Comparison of ENCODE assay signal across 29 cellular contexts in genomic region chr13:101711307-101712025, GRCh38.
"Had no signal": no experiment of that assay in that cellular context is flagged by ENCODE, and none has a peak within 500 bp of the region (broad histone marks: within the 10 kb centered on the region; RNA-seq: fewer than 3 reads in every experiment).

No MANE protein-coding gene starts in this region.

- H2AFZ ChIP-seq: neural progenitor cell had no signal

- FAIRE-seq: colon, frontal cortex, islet of Langerhans had no signal

- H3K4me2 ChIP-seq: neural progenitor cell, smooth muscle cell had no signal

- H3K27ac ChIP-seq: breast epithelium, epithelial cell of prostate, esophagus squamous epithelium, left lung, neural progenitor cell, sigmoid colon, suprapubic skin, tibial nerve had no signal

- DNase-seq: activated CD4-positive, alpha-beta T cell treated with anti-CD3 and anti-CD28 coated beads for 36 hours; activated CD4-positive, CD25-positive, alpha-beta regulatory T cell; activated CD8-positive, alpha-beta memory T cell treated with anti-CD3 and anti-CD28 coated beads, Interleukin-2, amount 10 ng/mL, durations not matched to agents 7 days and 5 days; activated CD8-positive, alpha-beta T cell treated with anti-CD3 and anti-CD28 coated beads, Interleukin-2, amount 10 ng/mL, durations not matched to agents 7 days and 5 days; activated T-cell treated with anti-CD3 and anti-CD28 coated beads, Interleukin-2, amount 50 U/mL, for 48 hours; dermis blood vessel endothelial cell; effector CD4-positive, alpha-beta T cell; esophagus squamous epithelium; left lung; naive thymus-derived CD8-positive, alpha-beta T cell; occipital lobe; sigmoid colon; stimulated activated CD4-positive, alpha-beta T cell treated with anti-CD3 and anti-CD28 coated beads, Interleukin-1b, Interleukin-23, amount 100 ng/mL, for 48 hours; stimulated activated naive CD4-positive, alpha-beta T cell; T-helper 1 cell had no signal

- H3K4me1 Mint-ChIP-seq: mesothelial cell of epicardium had no signal

- H3K27me3 ChIP-seq: breast epithelium, esophagus squamous epithelium, left lung, neural progenitor cell, sigmoid colon, suprapubic skin, tibial nerve had no signal

- H3K9me3 ChIP-seq: breast epithelium, esophagus squamous epithelium, left lung, sigmoid colon, suprapubic skin, tibial nerve had no signal

- H3K9ac ChIP-seq: neural progenitor cell had no signal

- ATAC-seq: activated CD4-positive, alpha-beta T cell treated with anti-CD3 and anti-CD28 coated beads for 36 hours; activated CD8-positive, alpha-beta memory T cell treated with anti-CD3 and anti-CD28 coated beads, Interleukin-2, amount 10 ng/mL, durations not matched to agents 7 days and 5 days; activated CD8-positive, alpha-beta T cell treated with anti-CD3 and anti-CD28 coated beads, Interleukin-2, amount 10 ng/mL, durations not matched to agents 7 days and 5 days; left lung; naive thymus-derived CD8-positive, alpha-beta T cell had no signal

- H3K4me3 ChIP-seq: breast epithelium, esophagus squamous epithelium, left lung, neural progenitor cell, sigmoid colon, smooth muscle cell, suprapubic skin, tibial nerve had no signal

- H3K27ac Mint-ChIP-seq: activated CD4-positive, alpha-beta T cell treated with anti-CD3 and anti-CD28 coated beads for 36 hours; activated CD8-positive, alpha-beta memory T cell treated with anti-CD3 and anti-CD28 coated beads, Interleukin-2, amount 10 ng/mL, durations not matched to agents 7 days and 5 days; activated CD8-positive, alpha-beta T cell treated with anti-CD3 and anti-CD28 coated beads, Interleukin-2, amount 10 ng/mL, durations not matched to agents 7 days and 5 days; activated naive CD4-positive, alpha-beta T cell treated with anti-CD3 and anti-CD28 coated beads, Interleukin-2, amount 50 U/mL, for 24 hours; activated T-helper 2 cell treated with anti-CD3 and anti-CD28 coated beads, Interferon-gamma antibody, Interleukin-2, Interleukin-4, amounts not matched to agents 10 μg/mL and 5 μg/mL and 100 μg/mL, durations not matched to agents 14 hours and 24 hours and 36 hours; mesothelial cell of epicardium; naive thymus-derived CD8-positive, alpha-beta T cell; neural progenitor cell; T-helper 2 cell treated with Interferon-gamma antibody and Interleukin-4, amounts not matched to agents 5 μg/mL and 100 μg/mL, for 36 hours had no signal

- H3K4me3 Mint-ChIP-seq: activated CD4-positive, alpha-beta T cell treated with anti-CD3 and anti-CD28 coated beads for 36 hours; activated CD8-positive, alpha-beta memory T cell treated with anti-CD3 and anti-CD28 coated beads, Interleukin-2, amount 10 ng/mL, durations not matched to agents 7 days and 5 days; activated CD8-positive, alpha-beta T cell treated with anti-CD3 and anti-CD28 coated beads, Interleukin-2, amount 10 ng/mL, durations not matched to agents 7 days and 5 days; activated naive CD4-positive, alpha-beta T cell treated with anti-CD3 and anti-CD28 coated beads, Interleukin-2, amount 50 U/mL, for 24 hours; central memory CD8-positive, alpha-beta T cell; mesothelial cell of epicardium; naive thymus-derived CD8-positive, alpha-beta T cell; neural progenitor cell; T-helper 2 cell treated with Interferon-gamma antibody and Interleukin-4, amounts not matched to agents 5 μg/mL and 100 μg/mL, for 36 hours had no signal

- H3K36me3 Mint-ChIP-seq: activated CD8-positive, alpha-beta memory T cell treated with anti-CD3 and anti-CD28 coated beads, Interleukin-2, amount 10 ng/mL, durations not matched to agents 7 days and 5 days; activated naive CD4-positive, alpha-beta T cell treated with anti-CD3 and anti-CD28 coated beads, Interleukin-2, amount 50 U/mL, for 24 hours; mesothelial cell of epicardium; naive thymus-derived CD8-positive, alpha-beta T cell; neural progenitor cell had no signal

- H3K9me3 Mint-ChIP-seq: activated naive CD4-positive, alpha-beta T cell treated with anti-CD3 and anti-CD28 coated beads, Interleukin-2, amount 50 U/mL, for 24 hours; activated T-helper 2 cell treated with anti-CD3 and anti-CD28 coated beads, Interferon-gamma antibody, Interleukin-2, Interleukin-4, amounts not matched to agents 10 μg/mL and 5 μg/mL and 100 μg/mL, durations not matched to agents 14 hours and 24 hours and 36 hours; central memory CD8-positive, alpha-beta T cell; mesothelial cell of epicardium; naive thymus-derived CD8-positive, alpha-beta T cell; T-helper 2 cell treated with Interferon-gamma antibody and Interleukin-4, amounts not matched to agents 5 μg/mL and 100 μg/mL, for 36 hours had no signal

- H3K36me3 ChIP-seq: breast epithelium, esophagus squamous epithelium, left lung, neural progenitor cell, sigmoid colon, suprapubic skin, tibial nerve had no signal

- H3K4me1 ChIP-seq: breast epithelium, esophagus squamous epithelium, left lung, neural progenitor cell, sigmoid colon, suprapubic skin had no signal
